ENCODE assay signal across 25 cellular contexts in genomic region chr2:40412456-40412855, GRCh38. TPM values are rescaled to one million over a fixed set of nuclear protein-coding genes. Genes with fewer than 3 reads are reported as not detected.
DNase-seq lines count a peak whose midpoint lies in the region; ATAC-seq, FAIRE-seq and TF ChIP-seq lines count a peak whose summit lies in the region.
"Had no signal": no experiment of that assay in that cellular context is flagged by ENCODE, and none has a peak within 500 bp of the region (broad histone marks: within the 10 kb centered on the region; RNA-seq: fewer than 3 reads in every experiment).

No MANE protein-coding gene starts in this region.

- H3K9me2 ChIP-seq in PC-3 (replicated peaks; ENCODE audit: low read length): 0 out of 2 replicates have a peak, but pooled peaks cover 7% of the 10 kb centered on the region

- H3K9me3 ChIP-seq in PC-3 (ENCODE audit: low read length): no peaks in the 10 kb centered on the region
- no peaks in the 10 kb centered on the region for H3K9me3 ChIP-seq in naive thymus-derived CD4-positive, alpha-beta T cell (ENCODE audit: control insufficient read depth in 2 of 3, low read length in 3 of 3)
- H3K9me3 ChIP-seq in Caco-2: no peaks in the 10 kb centered on the region
- no peaks in the 10 kb centered on the region for H3K9me3 ChIP-seq in right lobe of liver
- H3K9me3 ChIP-seq: transverse colon had no signal

- H3K27me3 Mint-ChIP-seq in naive thymus-derived CD4-positive, alpha-beta T cell: no peaks in the 10 kb centered on the region
- peaks cover 2% of the 10 kb centered on the region for H3K27me3 Mint-ChIP-seq in Caco-2 (ENCODE audit: insufficient read depth, unreplicated experiment)
- H3K27me3 Mint-ChIP-seq: activated CD8-positive, alpha-beta memory T cell treated with anti-CD3 and anti-CD28 coated beads, Interleukin-2, amount 10 ng/mL, durations not matched to agents 7 days and 5 days; activated T-helper 17 cell treated with anti-CD3 and anti-CD28 coated beads, Interleukin-2, amount 50 U/mL, for 72 hours; brain; stimulated activated naive CD8-positive, alpha-beta T cell treated with anti-CD3 and anti-CD28 coated beads, Interleukin-15, Interleukin-2, amounts not matched to agents 100 ng/mL and 50 ng/mL, for 24 hours had no signal

- H3K27me3 ChIP-seq in PC-3 (ENCODE audit: low read length): no peaks in the 10 kb centered on the region
- no peaks in the 10 kb centered on the region for H3K27me3 ChIP-seq in bronchial epithelial cell (ENCODE audit: control insufficient read depth, insufficient read depth, low read length)
- no peaks in the 10 kb centered on the region for H3K27me3 ChIP-seq in naive thymus-derived CD4-positive, alpha-beta T cell (ENCODE audit: control insufficient read depth in 2 of 2, insufficient read depth in 2 of 2, low read length in 2 of 2)
- H3K27me3 ChIP-seq in Caco-2 (replicated peaks; ENCODE audit: control insufficient read depth, insufficient read depth, low read length): no peaks in the 10 kb centered on the region
- no peaks in the 10 kb centered on the region for H3K27me3 ChIP-seq in right lobe of liver
- H3K27me3 ChIP-seq: transverse colon had no signal

- 71% methylated on average over 1 of the region's 1 CpG for WGBS in right lobe of liver (ENCODE audit: insufficient coverage, low coverage, low lambda C conversion rate, missing lambda C conversion rate)

- intact Hi-C loops in PC-3 (cut with micrococcal nuclease): loop anchor here (2.0 kb wide), 1 partner anchor 22 kb away; no protein-coding TSS in a partner anchor
- intact Hi-C loops in naive thymus-derived CD4-positive, alpha-beta T cell (cut with micrococcal nuclease): no loop called here
- intact Hi-C loops in Caco-2 (cut with micrococcal nuclease; ENCODE audit: unreplicated experiment): no loop called here
- intact Hi-C loops in right lobe of liver (cut with DNase I): no loop called here

- H3K4me1 Mint-ChIP-seq in naive thymus-derived CD4-positive, alpha-beta T cell: no peaks in the 10 kb centered on the region
- H3K4me1 Mint-ChIP-seq in Caco-2 (ENCODE audit: low read depth, unreplicated experiment): no peaks in the 10 kb centered on the region
- H3K4me1 Mint-ChIP-seq: activated CD8-positive, alpha-beta memory T cell treated with anti-CD3 and anti-CD28 coated beads, Interleukin-2, amount 10 ng/mL, durations not matched to agents 7 days and 5 days; activated naive CD8-positive, alpha-beta T cell treated with anti-CD3 and anti-CD28 coated beads, Interleukin-2, amount 10 ng/mL, durations not matched to agents 7 days and 5 days; activated T-helper 17 cell treated with anti-CD3 and anti-CD28 coated beads, Interleukin-2, amount 50 U/mL, for 72 hours had no signal

- H3K4me1 ChIP-seq in PC-3 (ENCODE audit: insufficient read depth, low read length): peaks cover 32% of the 10 kb centered on the region
- H3K4me1 ChIP-seq in naive thymus-derived CD4-positive, alpha-beta T cell (ENCODE audit: control insufficient read depth in 2 of 2, insufficient read depth in 2 of 2, low read length in 2 of 2): no peaks in the 10 kb centered on the region
- H3K4me1 ChIP-seq in Caco-2: no peaks in the 10 kb centered on the region
- no peaks in the 10 kb centered on the region for H3K4me1 ChIP-seq in right lobe of liver
- H3K4me1 ChIP-seq: transverse colon had no signal

- POLR2A ChIA-PET in PC-3 (lab: Charles Lee; ENCODE audit: unreplicated experiment) (no interaction called here), Caco-2 (lab: Charles Lee) (no interaction called here)
- POLR2A ChIA-PET in naive thymus-derived CD4-positive, alpha-beta T cell (lab: Charles Lee): no interaction called here

- no peak overlapping the region for H3K9ac ChIP-seq in PC-3 (ENCODE audit: low read length)

- peak overlapping the region; percentile 54; the same call in 1 of the 2 replicates for H2AFZ ChIP-seq in PC-3 (ENCODE audit: low read length)

- peak; percentile 95 for ATAC-seq in PC-3
- ATAC-seq in naive thymus-derived CD4-positive, alpha-beta T cell: no peak
- ATAC-seq in right lobe of liver: no peak
- ATAC-seq: activated CD8-positive, alpha-beta memory T cell treated with anti-CD3 and anti-CD28 coated beads, Interleukin-2, amount 10 ng/mL, durations not matched to agents 7 days and 5 days; activated T-helper 17 cell treated with anti-CD3 and anti-CD28 coated beads, Interleukin-2, amount 50 U/mL, for 72 hours; Right ventricle myocardium inferior had no signal

- 0 out of 2 replicates have a peak overlapping the region, but pooled peaks have one; percentile 19 for H3K27ac ChIP-seq in PC-3 (ENCODE audit: low read length)
- H3K27ac ChIP-seq in naive thymus-derived CD4-positive, alpha-beta T cell (ENCODE audit: low read depth, low read length): no peak overlapping the region
- no peak overlapping the region for H3K27ac ChIP-seq in right lobe of liver
- H3K27ac ChIP-seq: transverse colon had no signal

- no peak overlapping the region for H3K27ac Mint-ChIP-seq in naive thymus-derived CD4-positive, alpha-beta T cell
- H3K27ac Mint-ChIP-seq in Caco-2 (ENCODE audit: unreplicated experiment): no peak overlapping the region
- H3K27ac Mint-ChIP-seq: activated CD8-positive, alpha-beta memory T cell treated with anti-CD3 and anti-CD28 coated beads, Interleukin-2, amount 10 ng/mL, durations not matched to agents 7 days and 5 days; activated naive CD8-positive, alpha-beta T cell treated with anti-CD3 and anti-CD28 coated beads, Interleukin-2, amount 10 ng/mL, durations not matched to agents 7 days and 5 days; activated T-helper 17 cell treated with anti-CD3 and anti-CD28 coated beads, Interleukin-2, amount 50 U/mL, for 72 hours; brain; stimulated activated naive CD8-positive, alpha-beta T cell treated with anti-CD3 and anti-CD28 coated beads, Interleukin-15, Interleukin-2, amounts not matched to agents 100 ng/mL and 50 ng/mL, for 24 hours had no signal

- H3K36me3 Mint-ChIP-seq in naive thymus-derived CD4-positive, alpha-beta T cell: no peaks in the 10 kb centered on the region
- no peaks in the 10 kb centered on the region for H3K36me3 Mint-ChIP-seq in Caco-2 (ENCODE audit: insufficient read depth, unreplicated experiment)
- H3K36me3 Mint-ChIP-seq: activated CD8-positive, alpha-beta memory T cell treated with anti-CD3 and anti-CD28 coated beads, Interleukin-2, amount 10 ng/mL, durations not matched to agents 7 days and 5 days; activated naive CD8-positive, alpha-beta T cell treated with anti-CD3 and anti-CD28 coated beads, Interleukin-2, amount 10 ng/mL, durations not matched to agents 7 days and 5 days had no signal

- no peak overlapping the region for H3K4me3 Mint-ChIP-seq in naive thymus-derived CD4-positive, alpha-beta T cell
- no peak overlapping the region for H3K4me3 Mint-ChIP-seq in Caco-2 (ENCODE audit: unreplicated experiment)
- H3K4me3 Mint-ChIP-seq: activated CD8-positive, alpha-beta memory T cell treated with anti-CD3 and anti-CD28 coated beads, Interleukin-2, amount 10 ng/mL, durations not matched to agents 7 days and 5 days; activated naive CD8-positive, alpha-beta T cell treated with anti-CD3 and anti-CD28 coated beads, Interleukin-2, amount 10 ng/mL, durations not matched to agents 7 days and 5 days; activated T-helper 17 cell treated with anti-CD3 and anti-CD28 coated beads, Interleukin-2, amount 50 U/mL, for 72 hours; brain; stimulated activated naive CD8-positive, alpha-beta T cell treated with anti-CD3 and anti-CD28 coated beads, Interleukin-15, Interleukin-2, amounts not matched to agents 100 ng/mL and 50 ng/mL, for 24 hours had no signal

- FAIRE-seq in H54 (lab: Jason Lieb, UNC) (peak; percentile 94), bronchial epithelial cell (lab: Jason Lieb, UNC) (no peak), urothelium cell line (lab: Jason Lieb, UNC) (peak; percentile 93)

- H4K20me1 ChIP-seq in PC-3 (ENCODE audit: low read length): no peaks in the 10 kb centered on the region

- DNase-seq in H54 (ENCODE audit: insufficient read length, low spot score) (no peak), PC-3 (peak; percentile 90), bronchial epithelial cell (ENCODE audit: low read depth) (peak; percentile 88), urothelium cell line (ENCODE audit: low spot score) (peak; percentile 60), Caco-2 (no peak), right lobe of liver (no peak)
- no peak for DNase-seq in naive thymus-derived CD4-positive, alpha-beta T cell
- DNase-seq: activated CD4-positive, alpha-beta T cell treated with anti-CD3 and anti-CD28 coated beads for 48 hours; activated CD8-positive, alpha-beta memory T cell treated with anti-CD3 and anti-CD28 coated beads, Interleukin-2, amount 10 ng/mL, durations not matched to agents 7 days and 5 days; activated naive CD8-positive, alpha-beta T cell treated with anti-CD3 and anti-CD28 coated beads, Interleukin-2, amount 10 ng/mL, durations not matched to agents 7 days and 5 days; cortex of kidney; GF-D8; islet precursor cell; Kasumi-1; NCI-H1417 treated with DMSO at 0.1 percent for 48 hours; NCI-H526 treated with DMSO at 0.1 percent for 48 hours; nucleus accumbens; stimulated activated CD4-positive, alpha-beta T cell treated with anti-CD3 and anti-CD28 coated beads, Interleukin-4, amount 100 ng/mL, for 24 hours; T-helper 1 cell; transverse colon had no signal

- no peaks in the 10 kb centered on the region for H3K79me2 ChIP-seq in PC-3 (ENCODE audit: low read length)

- CTCF ChIA-PET in PC-3 (lab: Charles Lee) (interaction anchor here (0.9 kb wide), 1 partner anchor 22 kb away, joined by 3 read pairs; no protein-coding TSS in a partner anchor), Caco-2 (lab: Charles Lee) (interaction anchor here (0.6 kb wide), 1 partner anchor 51 kb away, joined by 3 read pairs; no protein-coding TSS in a partner anchor)
- CTCF ChIA-PET in naive thymus-derived CD4-positive, alpha-beta T cell (lab: Charles Lee): no interaction called here

- H3K9me3 Mint-ChIP-seq in naive thymus-derived CD4-positive, alpha-beta T cell: peaks cover 0 to 2% (median 0%) of the 10 kb centered on the region in 11 donors
- no peaks in the 10 kb centered on the region for H3K9me3 Mint-ChIP-seq in Caco-2 (ENCODE audit: unreplicated experiment)
- H3K9me3 Mint-ChIP-seq: activated naive CD8-positive, alpha-beta T cell treated with anti-CD3 and anti-CD28 coated beads, Interleukin-2, amount 10 ng/mL, durations not matched to agents 7 days and 5 days; brain; stimulated activated naive CD8-positive, alpha-beta T cell treated with anti-CD3 and anti-CD28 coated beads, Interleukin-15, Interleukin-2, amounts not matched to agents 100 ng/mL and 50 ng/mL, for 24 hours had no signal

- no peak for TF ChIP-seq POLR2A in H54 (IDR thresholded peaks at IDR 0.05; ENCODE audit: low read depth, low read length)
- TF ChIP-seq POLR2A in right lobe of liver (IDR thresholded peaks at IDR 0.05): no peak

- H3F3A ChIP-seq in PC-3 (ENCODE audit: low read length, unreplicated experiment): no peaks in the 10 kb centered on the region

- BruUV-seq in PC-3 (replicated peaks; lab: Mats Ljungman, UMichigan) (no TSS peak), Caco-2 (replicated peaks; lab: Mats Ljungman, UMichigan) (no TSS peak)

- H3K4me2 ChIP-seq in PC-3 (ENCODE audit: low read length): peak overlapping the region; percentile 62

- TF ChIP-seq CTCF in PC-3 (conservative IDR thresholded peaks at IDR 0.05; ENCODE audit: low read depth, low read length) (no peak), bronchial epithelial cell (IDR thresholded peaks at IDR 0.05; ENCODE audit: insufficient read depth, low read length, severe bottlenecking) (no peak), Caco-2 (IDR thresholded peaks at IDR 0.05; ENCODE audit: insufficient read depth in 1 of 2, low read depth in 1 of 2, low read length in 1 of 2, severe bottlenecking in 1 of 2, unreplicated experiment in 1 of 2) (no peak), right lobe of liver (IDR thresholded peaks at IDR 0.05) (no peak)

- H3K36me3 ChIP-seq in PC-3 (ENCODE audit: low read depth, low read length) (no peaks in the 10 kb centered on the region), bronchial epithelial cell (ENCODE audit: control insufficient read depth, insufficient read depth, low read length) (no peaks in the 10 kb centered on the region), Caco-2 (ENCODE audit: control insufficient read depth, insufficient read depth, low read length) (no peaks in the 10 kb centered on the region), right lobe of liver (no peaks in the 10 kb centered on the region)
- H3K36me3 ChIP-seq in naive thymus-derived CD4-positive, alpha-beta T cell (ENCODE audit: control insufficient read depth in 2 of 3, insufficient read depth in 3 of 3, low read length in 3 of 3): no peaks in the 10 kb centered on the region
- H3K36me3 ChIP-seq: transverse colon had no signal

- H3K4me3 ChIP-seq in PC-3 (ENCODE audit: low read length) (peak overlapping the region; percentile 12; the same call in 1 of the 2 replicates), bronchial epithelial cell (ENCODE audit: low read depth, low read length) (no peak overlapping the region), Caco-2 (ENCODE audit: low read depth, low read length) (no peak overlapping the region), right lobe of liver (no peak overlapping the region)
- no peak overlapping the region for H3K4me3 ChIP-seq in naive thymus-derived CD4-positive, alpha-beta T cell (ENCODE audit: low read length)
- H3K4me3 ChIP-seq: transverse colon had no signal

RNA-seq across cellular contexts. Expression of gene SLC8A1, which starts 39.4 kb away (rescaled TPM):
- 1.3 and 1.6 TPM in 2 replicates for total RNA-seq in PC-3 (2014; rRNA removed)
- total RNA-seq in bronchial epithelial cell: 3.7 and 4.6 TPM in 2 replicates
- 10 to 100 TPM in 1 of 5 experiments, 1 to 10 TPM in 3, under 1 TPM in 1; 0.95 to 22.8 (median 1.5) TPM for total RNA-seq in naive thymus-derived CD4-positive, alpha-beta T cell
- polyA plus RNA-seq in naive thymus-derived CD4-positive, alpha-beta T cell: not detected
- 0.21 and 0.43 TPM in 2 replicates for total RNA-seq in Caco-2 (2022)
- total RNA-seq in right lobe of liver: 10 to 100 TPM in 1 of 6 experiments, 1 to 10 TPM in 5; 3.3 to 12.1 (median 4.9) TPM
- total RNA-seq: H4 had no signal

Comparison
In these comparisons a context has a peak if more than half of its experiments do, and no peak if none do; other contexts are left out.
1. DNase-seq: peak in PC-3 (single experiment), bronchial epithelial cell (single experiment) and urothelium cell line (single experiment); none in H54 (single experiment), naive thymus-derived CD4-positive, alpha-beta T cell (0 of 9), Caco-2 (0 of 2) and right lobe of liver (0 of 3).